In the genomic region with DNA sequence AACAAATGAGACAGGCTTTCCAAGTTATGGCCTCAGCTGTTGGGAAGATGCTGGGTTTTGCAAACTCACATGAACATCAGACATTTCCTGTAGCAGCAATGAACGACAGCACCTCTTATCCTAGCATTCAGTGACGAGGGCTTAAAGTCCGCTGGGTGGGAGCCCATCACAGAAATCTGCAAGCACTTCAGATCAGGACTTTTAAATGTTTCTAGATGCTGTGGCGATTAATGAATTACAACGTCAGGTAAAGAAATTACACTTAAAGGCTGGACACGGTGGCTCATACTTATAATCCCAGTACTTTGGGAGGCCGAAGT, we compare ENCODE assay signal across 10 cellular contexts. TPM values are rescaled to one million over a fixed set of nuclear protein-coding genes. Genes with fewer than 3 reads are reported as not detected.
DNase-seq lines count a peak whose midpoint lies in the region; ATAC-seq, FAIRE-seq and TF ChIP-seq lines count a peak whose summit lies in the region.
"Had no signal": no experiment of that assay in that cellular context is flagged by ENCODE, and none has a peak within 500 bp of the region (broad histone marks: within the 10 kb centered on the region; RNA-seq: fewer than 3 reads in every experiment).

No MANE protein-coding gene starts in this region.

- ATAC-seq in CD4-positive, alpha-beta T cell (ENCODE audit: poor library complexity) = no peak
- no peak for ATAC-seq in HG02588 (IDR thresholded peaks at IDR 0.05; ENCODE audit: unreplicated experiment)
- no peak for ATAC-seq in HG02981 (IDR thresholded peaks at IDR 0.05; ENCODE audit: unreplicated experiment)

- H3K23me2 ChIP-seq in H1 (ENCODE audit: low read depth, low read length) = peaks cover 17% of the 10 kb centered on the region

- no peak overlapping the region for H2BK20ac ChIP-seq in H1 (ENCODE audit: low read length)

- H4K5ac ChIP-seq in H1 (ENCODE audit: insufficient read length, low read depth, low read length) = no peak overlapping the region

- H2BK120ac ChIP-seq in H1 (replicated peaks; ENCODE audit: low read depth, low read length) = no peak overlapping the region

- no peak overlapping the region for H3K23ac ChIP-seq in H1 (ENCODE audit: insufficient read length)

- intact Hi-C loops in CD4-positive, alpha-beta T cell (cut with DNase I, micrococcal nuclease) = loop anchor here (1.0 to 10.0 kb wide), 12 partner anchors 39 to 710 kb away; partner anchors contain the start of genes POLG (in 2 of the 2), ABHD2 (in 1 of the 2), DET1 (in 1 of the 2) and FANCI (in 1 of the 2)
- intact Hi-C loops in MCF 10A (cut with micrococcal nuclease) = loop anchor here (5.0 kb wide), 2 partner anchors 78 to 158 kb away; partner anchors contain the start of genes DET1, MRPL46 and MRPS11

- no peak overlapping the region for H3K18ac ChIP-seq in H1 (ENCODE audit: extremely low read depth, low read length)

- H2BK5ac ChIP-seq in H1 (ENCODE audit: low read depth, low read length) = no peak overlapping the region

- no peak for TF ChIP-seq EP300 in H1 (IDR thresholded peaks at IDR 0.05; ENCODE audit: borderline replicate concordance in 1 of 2, low read depth in 2 of 2, low read length in 2 of 2)

- no peak overlapping the region for H2AK5ac ChIP-seq in H1 (ENCODE audit: low read depth, low read length)

- no peaks in the 10 kb centered on the region for H3K9me3 Mint-ChIP-seq in CD4-positive, alpha-beta T cell
- H3K9me3 Mint-ChIP-seq in osteocyte (ENCODE audit: unreplicated experiment) (no peaks in the 10 kb centered on the region), MCF 10A (ENCODE audit: unreplicated experiment) (no peaks in the 10 kb centered on the region)

- POLR2A ChIA-PET in CD4-positive, alpha-beta T cell (lab: Charles Lee) = interaction anchor here (0.7 to 6.2 kb wide), 10 partner anchors 21 to 280 kb away, joined by 3 to 83 read pairs (median 5); no protein-coding TSS in a partner anchor
- POLR2A ChIA-PET in H1 (lab: Charles Lee; ENCODE audit: partially characterized antibody) (interaction anchor here (0.6 to 7.5 kb wide), 7 partner anchors 9 to 151 kb away, joined by 3 to 61 read pairs (median 20); partner anchors contain the start of gene ISG20), MCF 10A (lab: Yijun Ruan, JAX) (interaction anchor here (1.0 to 1.3 kb wide), 2 partner anchors 11 to 294 kb away, joined by 3 read pairs; no protein-coding TSS in a partner anchor)

- H3K4me3 ChIP-seq in OCI-LY3 (ENCODE audit: low read length) = peak overlapping the region; percentile 89
- no peak overlapping the region for H3K4me3 ChIP-seq in H1 (ENCODE audit: extremely low read depth in 1 of 4, insufficient read depth in 2 of 4, low read depth in 3 of 4, low read length in 4 of 4)

- H2AFZ ChIP-seq in OCI-LY3 (ENCODE audit: low read depth, low read length) (no peak overlapping the region), H1 (ENCODE audit: low read length) (no peak overlapping the region)

- H3K27me3 ChIP-seq in CD4-positive, alpha-beta T cell (ENCODE audit: control insufficient read depth, insufficient read depth, low read length) = no peaks in the 10 kb centered on the region
- no peaks in the 10 kb centered on the region for H3K27me3 ChIP-seq in OCI-LY3 (ENCODE audit: low read depth, low read length)
- no peaks in the 10 kb centered on the region for H3K27me3 ChIP-seq in H1 (replicated peaks in 1 of 4; ENCODE audit: control insufficient read depth in 3 of 4, extremely low read depth in 1 of 4, insufficient read depth in 3 of 4, low read length in 3 of 4)

- H3K9me3 ChIP-seq in CD4-positive, alpha-beta T cell (ENCODE audit: control insufficient read depth, low read length) = no peaks in the 10 kb centered on the region
- H3K9me3 ChIP-seq in OCI-LY3 (ENCODE audit: insufficient read depth, low read length) (no peaks in the 10 kb centered on the region), H1 (ENCODE audit: insufficient read depth in 2 of 2, low read depth in 1 of 2, low read length in 1 of 2) (no peaks in the 10 kb centered on the region)

- peaks cover under 1% of the 10 kb centered on the region for H3K27me3 Mint-ChIP-seq in CD4-positive, alpha-beta T cell
- no peaks in the 10 kb centered on the region for H3K27me3 Mint-ChIP-seq in osteocyte (ENCODE audit: unreplicated experiment)
- no peaks in the 10 kb centered on the region for H3K27me3 Mint-ChIP-seq in MCF 10A (ENCODE audit: insufficient read depth, unreplicated experiment)

- no peak for DNase-seq in CD4-positive, alpha-beta T cell
- DNase-seq in H1 (ENCODE audit: low read depth in 1 of 2, low spot score in 2 of 2) = no peak
- no peak for DNase-seq in osteocyte (ENCODE audit: extremely low spot score, unreplicated experiment)
- DNase-seq in occipital lobe (lab: John Stamatoyannopoulos, UW) = no peak
- no peak for DNase-seq in MCF 10A (ENCODE audit: unreplicated experiment)
- DNase-seq: NCI-H1694, SHP77 treated with DMSO at 0.1 percent for 48 hours had no signal

- H4K20me1 ChIP-seq in OCI-LY3 (ENCODE audit: insufficient read depth, low read length) (peaks cover 70% of the 10 kb centered on the region), H1 (replicated peaks in 1 of 2; ENCODE audit: control insufficient read depth in 1 of 2, insufficient read depth in 2 of 2, low read length in 2 of 2) (peaks cover 66 to 68% of the 10 kb centered on the region in 2 experiments)

- peaks cover 84% of the 10 kb centered on the region for H3K4me1 Mint-ChIP-seq in CD4-positive, alpha-beta T cell (ENCODE audit: low read depth)
- H3K4me1 Mint-ChIP-seq in osteocyte (ENCODE audit: unreplicated experiment) = peaks cover 43% of the 10 kb centered on the region
- H3K4me1 Mint-ChIP-seq in MCF 10A (ENCODE audit: insufficient read depth, unreplicated experiment) = peaks cover 54% of the 10 kb centered on the region

- H3K4ac ChIP-seq in H1 (replicated peaks; ENCODE audit: insufficient read length, low read depth, low read length) = no peak overlapping the region

- BruUV-seq in MCF 10A (replicated peaks; lab: Mats Ljungman, UMichigan) = no TSS peak

- WGBS in H1 (ENCODE audit: extremely low coverage in 1 of 2, insufficient coverage in 1 of 2, insufficient read length in 1 of 2, insufficient replicate concordance in 2 of 2, low coverage in 1 of 2, low lambda C conversion rate in 2 of 2, missing lambda C conversion rate in 1 of 2), 2 experiments = 70% methylated on average over 7 of the region's 7 CpGs; no CpG with 5 or more reads in 1 of the 2 experiments

- H3K79me1 ChIP-seq in H1 (ENCODE audit: low read depth, low read length) = peaks cover 22% of the 10 kb centered on the region; the same call in 1 of the 2 replicates

- H3K4me1 ChIP-seq in OCI-LY3 (ENCODE audit: low read length) = peaks cover 71% of the 10 kb centered on the region
- H3K4me1 ChIP-seq in H1 (replicated peaks in 1 of 4; ENCODE audit: control insufficient read depth in 3 of 4, insufficient read depth in 4 of 4, low read length in 3 of 4) = peaks cover 14 to 27% (median 16%) of the 10 kb centered on the region in 4 experiments

- CTCF ChIA-PET in CD4-positive, alpha-beta T cell (lab: Charles Lee) = interaction anchor here (0.6 to 3.7 kb wide), 15 partner anchors 10 to 463 kb away, joined by 3 to 36 read pairs (median 6); partner anchors contain the start of genes ABHD2, HAPLN3, MRPL46 and MRPS11
- CTCF ChIA-PET in H1 (lab: Charles Lee; ENCODE audit: partially characterized antibody) (interaction anchor here (0.6 to 2.1 kb wide), 22 partner anchors 8 to 502 kb away, joined by 3 to 11 read pairs (median 4); partner anchors contain the start of genes ISG20 and MRPS11), MCF 10A (lab: Yijun Ruan, JAX) (interaction anchor here (0.6 to 1.3 kb wide), 3 partner anchors 9 to 178 kb away, joined by 3 to 4 read pairs (median 3); partner anchors contain the start of gene ACAN)

- FAIRE-seq in H1 (lab: Jason Lieb, UNC) = no peak

- H3K27ac ChIP-seq in CD4-positive, alpha-beta T cell (ENCODE audit: low read depth, low read length) = peak overlapping the region; percentile 86
- H3K27ac ChIP-seq in OCI-LY3 (ENCODE audit: low read length) (peak overlapping the region; percentile 99), H1 (ENCODE audit: low read depth, low read length) (no peak overlapping the region)

- peak overlapping the region; percentile 95 for H3K27ac Mint-ChIP-seq in CD4-positive, alpha-beta T cell
- H3K27ac Mint-ChIP-seq in osteocyte (ENCODE audit: unreplicated experiment) (peak overlapping the region; percentile 67), MCF 10A (ENCODE audit: low read depth, unreplicated experiment) (no peak overlapping the region)

- peak overlapping the region; percentile 99 for H3K4me2 ChIP-seq in OCI-LY3 (ENCODE audit: low read length)
- peak overlapping the region; percentile 85 to 93; a peak in 3 of 4 replicates for H3K4me2 ChIP-seq in H1 (ENCODE audit: insufficient read depth in 1 of 2, low read depth in 2 of 2, low read length in 2 of 2)

- TF ChIP-seq POLR2A in H1 (IDR thresholded peaks at IDR 0.05; ENCODE audit: control extremely low read depth in 1 of 2, low read depth in 2 of 2, low read length in 2 of 2) = no peak; a peak in 1 of 3 replicates

- TF ChIP-seq RAD21 in H1 (IDR thresholded peaks at IDR 0.05 in 1 of 2, conservative IDR thresholded peaks at IDR 0.05 in 1 of 2; ENCODE audit: low read depth in 2 of 2, low read length in 2 of 2) = no peak

- H3K4me3 Mint-ChIP-seq in CD4-positive, alpha-beta T cell = peak overlapping the region; percentile 87
- H3K4me3 Mint-ChIP-seq in osteocyte (ENCODE audit: unreplicated experiment) = no peak overlapping the region
- H3K4me3 Mint-ChIP-seq in MCF 10A (ENCODE audit: unreplicated experiment) = no peak overlapping the region

- H3K56ac ChIP-seq in H1 (replicated peaks; ENCODE audit: insufficient read length, low read depth, low read length) = no peak overlapping the region

- H3K9ac ChIP-seq in OCI-LY3 (ENCODE audit: low read length) (peak overlapping the region; percentile 99), H1 (replicated peaks in 1 of 4; ENCODE audit: extremely low read depth in 1 of 4, low read depth in 3 of 4, low read length in 3 of 4) (no peak overlapping the region)

- TF ChIP-seq CTCF in CD4-positive, alpha-beta T cell (IDR thresholded peaks at IDR 0.05) = no peak
- TF ChIP-seq CTCF in OCI-LY3 (IDR thresholded peaks at IDR 0.05; ENCODE audit: low read depth, low read length) (no peak), H1 (IDR thresholded peaks at IDR 0.05; ENCODE audit: control extremely low read depth in 1 of 3, insufficient read depth in 1 of 3, low read depth in 1 of 3, low read length in 3 of 3) (no peak), osteocyte (IDR thresholded peaks at IDR 0.05) (no peak), MCF 10A (IDR thresholded peaks at IDR 0.05; ENCODE audit: unreplicated experiment) (no peak)

- H2BK15ac ChIP-seq in H1 (ENCODE audit: low read length) = no peak overlapping the region

- no peak overlapping the region for H3K14ac ChIP-seq in H1 (ENCODE audit: insufficient read length)

- H4K8ac ChIP-seq in H1 (ENCODE audit: extremely low read depth, insufficient read depth, low read length) = no peak overlapping the region

- H2BK12ac ChIP-seq in H1 (ENCODE audit: low read depth, low read length) = no peak overlapping the region

- peaks cover 49% of the 10 kb centered on the region for H3K36me3 Mint-ChIP-seq in CD4-positive, alpha-beta T cell (ENCODE audit: low read depth)
- H3K36me3 Mint-ChIP-seq in osteocyte (ENCODE audit: unreplicated experiment) (peaks cover 22% of the 10 kb centered on the region), MCF 10A (ENCODE audit: insufficient read depth, unreplicated experiment) (peaks cover 47% of the 10 kb centered on the region)

- H3K36me3 ChIP-seq in OCI-LY3 (replicated peaks; ENCODE audit: low read depth, low read length) (peaks cover 78% of the 10 kb centered on the region), H1 (ENCODE audit: control insufficient read depth in 2 of 4, insufficient read depth in 4 of 4, low read length in 3 of 4) (peaks cover 33 to 58% (median 47%) of the 10 kb centered on the region in 4 experiments)

- no peak overlapping the region for H4K91ac ChIP-seq in H1 (replicated peaks; ENCODE audit: insufficient read length, low read length)

- H3K79me2 ChIP-seq in OCI-LY3 (ENCODE audit: low read length) (peaks cover 99% of the 10 kb centered on the region), H1 (ENCODE audit: control insufficient read depth in 1 of 2, insufficient read depth in 2 of 2, low read length in 2 of 2) (peaks cover 63 to 87% of the 10 kb centered on the region in 2 experiments)

RNA-seq across cellular contexts. Expression of gene AEN, which starts 3.8 kb away (rescaled TPM):
- total RNA-seq in CD4-positive, alpha-beta T cell = 10 to 100 TPM; 40.7 to 43.7 TPM
- total RNA-seq in H1 (2021; fragmentation: NEBNext Ultra II Directional; extraction: Animal tissue kit (Norgen Biotek cat#: 25700)) = 122 and 125 TPM in 2 replicates
- polyA plus RNA-seq in H1 (2011; rRNA removed) = 112 and 167 TPM in 2 replicates
- polyA plus RNA-seq in H1 (2011; cell fraction: cytosol; rRNA removed) = 150 TPM
- polyA plus RNA-seq in H1 (2011; cell fraction: nucleus; rRNA removed) = 209 TPM
- 89.9 to 128 TPM (median 107 TPM) in 4 replicates for polyA plus RNA-seq in H1 (2012, experiment 1 of 2)
- polyA plus RNA-seq in H1 (2012, experiment 2 of 2) = 126 TPM
- polyA plus RNA-seq in H1 (2013, experiment 1 of 2) = 61.5 TPM
- polyA plus RNA-seq in H1 (2013, experiment 2 of 2) = 61.2 TPM
- polyA minus RNA-seq in H1 (2011; rRNA and poly(A)+ RNA removed) = 157 and 180 TPM in 2 replicates
- polyA minus RNA-seq in H1 (2011; cell fraction: cytosol; rRNA and poly(A)+ RNA removed) = 130 TPM
- 229 TPM for polyA minus RNA-seq in H1 (2011; cell fraction: nucleus; rRNA and poly(A)+ RNA removed)
- total RNA-seq in osteocyte (25.1 and 26.8 TPM in 2 replicates), occipital lobe (4.2 TPM), MCF 10A (2022) (48.7 and 67.6 TPM in 2 replicates)

RNA-seq across cellular contexts. Expression of gene ISG20, which starts 13.9 kb away (rescaled TPM):
- total RNA-seq in CD4-positive, alpha-beta T cell = 100 to 1,000 TPM; 152 to 157 TPM
- 2.9 and 4.0 TPM in 2 replicates for total RNA-seq in H1 (2021; fragmentation: NEBNext Ultra II Directional; extraction: Animal tissue kit (Norgen Biotek cat#: 25700))
- 5.0 and 5.2 TPM in 2 replicates for polyA plus RNA-seq in H1 (2011; rRNA removed)
- 5.5 TPM for polyA plus RNA-seq in H1 (2011; cell fraction: cytosol; rRNA removed)
- 6.6 TPM for polyA plus RNA-seq in H1 (2011; cell fraction: nucleus; rRNA removed)
- 2.5 to 5.7 TPM (median 4.1 TPM) in 4 replicates for polyA plus RNA-seq in H1 (2012, experiment 1 of 2)
- polyA plus RNA-seq in H1 (2012, experiment 2 of 2) = 3.0 TPM
- polyA plus RNA-seq in H1 (2013, experiment 1 of 2) = 3.1 TPM
- 2.1 TPM for polyA plus RNA-seq in H1 (2013, experiment 2 of 2)
- polyA minus RNA-seq in H1 (2011; rRNA and poly(A)+ RNA removed) = 1.8 and 2.0 TPM in 2 replicates
- 0.81 TPM for polyA minus RNA-seq in H1 (2011; cell fraction: cytosol; rRNA and poly(A)+ RNA removed)
- polyA minus RNA-seq in H1 (2011; cell fraction: nucleus; rRNA and poly(A)+ RNA removed) = 3.0 TPM
- total RNA-seq in osteocyte = 8.4 and 10.2 TPM in 2 replicates
- not detected for total RNA-seq in occipital lobe
- total RNA-seq in MCF 10A (2022) = 9.7 and 20.0 TPM in 2 replicates
